Comparison of ENCODE assay signal across 18 cellular contexts in genomic region chr2:42252464-42252863, GRCh38.
DNase-seq lines count a peak whose midpoint lies in the region; ATAC-seq, FAIRE-seq and TF ChIP-seq lines count a peak whose summit lies in the region.
"Had no signal": no experiment of that assay in that cellular context is flagged by ENCODE, and none has a peak within 500 bp of the region (broad histone marks: within the 10 kb centered on the region; RNA-seq: fewer than 3 reads in every experiment).

No MANE protein-coding gene starts in this region.

- H3K4ac ChIP-seq in H9 (ENCODE audit: low read depth, low read length): no peak overlapping the region

- CTCF ChIA-PET in activated naive CD4-positive, alpha-beta T cell treated with anti-CD3 and anti-CD28 coated beads for 36 hours (lab: Charles Lee): interaction anchor here (1.0 to 1.4 kb wide), 4 partner anchors 9 to 162 kb away, joined by 3 to 4 read pairs (median 4); no protein-coding TSS in a partner anchor
- CTCF ChIA-PET in GM12878 (lab: Yijun Ruan, JAX): interaction anchor here (1.0 to 1.7 kb wide), 3 partner anchors 11 to 156 kb away, joined by 3 to 7 read pairs (median 3); no protein-coding TSS in a partner anchor

- H2BK20ac ChIP-seq in H9 (ENCODE audit: low read depth, low read length, poor library complexity, severe bottlenecking): no peak overlapping the region

- H3K9ac ChIP-seq in H9 (ENCODE audit: extremely low read depth, insufficient read length, low read length) (no peak overlapping the region), GM12878 (ENCODE audit: control insufficient read depth, insufficient read depth, low read length) (no peak overlapping the region)

- no peaks in the 10 kb centered on the region for H3K9me3 Mint-ChIP-seq in activated naive CD4-positive, alpha-beta T cell treated with anti-CD3 and anti-CD28 coated beads for 36 hours
- no peaks in the 10 kb centered on the region for H3K9me3 Mint-ChIP-seq in H9

- H4K5ac ChIP-seq in H9 (ENCODE audit: insufficient read length, low read depth, low read length): no peak overlapping the region

- no peak for TF ChIP-seq POLR2A in GM12878 (IDR thresholded peaks at IDR 0.05; ENCODE audit: low read depth, low read length)

- H4K20me1 ChIP-seq in H9 (ENCODE audit: control insufficient read depth, insufficient read depth, insufficient read length) (no peaks in the 10 kb centered on the region), GM12878 (ENCODE audit: control insufficient read depth, insufficient read depth) (no peaks in the 10 kb centered on the region)

- H3T11ph ChIP-seq in H9 (ENCODE audit: low read length): no peak overlapping the region

- no peak for FAIRE-seq in GM12878 (lab: Jason Lieb, UNC)

- SMC1A ChIA-PET in GM12878 (lab: Charles Lee; ENCODE audit: uncharacterized antibody, unreplicated experiment): interaction anchor here (0.7 to 1.5 kb wide), 4 partner anchors 12 to 192 kb away, joined by 3 read pairs; no protein-coding TSS in a partner anchor

- no CpG with 5 or more reads among the region's 3 CpGs for WGBS in H9 (ENCODE audit: extremely low coverage, insufficient read length, low lambda C conversion rate)
- 96% methylated on average over 3 of the region's 3 CpGs for WGBS in GM12878 (ENCODE audit: insufficient coverage, insufficient replicate concordance, low lambda C conversion rate, missing lambda C conversion rate)

- BruUV-seq in GM12878 (replicated peaks; lab: Mats Ljungman, UMichigan): no TSS peak

- H4K91ac ChIP-seq in H9 (ENCODE audit: insufficient read length, low read depth, low read length): no peak overlapping the region

- no peak for TF ChIP-seq CTCF in H9 (conservative IDR thresholded peaks at IDR 0.05)
- no peak for TF ChIP-seq CTCF in GM12878 (IDR thresholded peaks at IDR 0.05 in 2 of 3, conservative IDR thresholded peaks at IDR 0.05 in 1 of 3; ENCODE audit: control insufficient read depth in 2 of 3, extremely low read depth in 1 of 3, insufficient read depth in 1 of 3, low read depth in 3 of 3, low read length in 3 of 3)

- no peak overlapping the region for H3K23ac ChIP-seq in H9 (ENCODE audit: insufficient read length, low read depth, low read length)

- intact Hi-C loops in activated naive CD4-positive, alpha-beta T cell treated with anti-CD3 and anti-CD28 coated beads for 36 hours (cut with micrococcal nuclease): no loop called here
- intact Hi-C loops in GM12878 (cut with micrococcal nuclease; ENCODE audit: unreplicated experiment): no loop called here

- H3K79me1 ChIP-seq in H9 (ENCODE audit: insufficient read depth, low read depth, low read length, poor library complexity, severe bottlenecking): no peaks in the 10 kb centered on the region

- no peak overlapping the region for H3K14ac ChIP-seq in H9 (ENCODE audit: insufficient read depth, low read length)

- H2AFZ ChIP-seq in H9 (ENCODE audit: low read length) (no peak overlapping the region), GM12878 (ENCODE audit: control insufficient read depth, low read depth, low read length) (no peak overlapping the region)

- H3K4me1 Mint-ChIP-seq in activated naive CD4-positive, alpha-beta T cell treated with anti-CD3 and anti-CD28 coated beads for 36 hours (ENCODE audit: low read depth): peaks cover 60% of the 10 kb centered on the region
- peaks cover 16 to 20% of the 10 kb centered on the region in 2 experiments for H3K4me1 Mint-ChIP-seq in H9

- H3K18ac ChIP-seq in H9 (ENCODE audit: insufficient read length, low read depth, low read length): no peak overlapping the region

- peak overlapping the region; percentile 7 for H3K27ac Mint-ChIP-seq in activated naive CD4-positive, alpha-beta T cell treated with anti-CD3 and anti-CD28 coated beads for 36 hours
- peak overlapping the region in 2 of 3 experiments; percentile 12; a peak in 1 of 7 replicates for H3K27ac Mint-ChIP-seq in H9
- H3K27ac Mint-ChIP-seq: progenitor cell of endocrine pancreas had no signal

- H2BK12ac ChIP-seq in H9 (ENCODE audit: insufficient read length, low read depth, low read length): no peak overlapping the region

- no peak overlapping the region for H2AK5ac ChIP-seq in H9 (ENCODE audit: insufficient read length, low read length)

- ATAC-seq in GM12878 (no peak), HG03439 (IDR thresholded peaks at IDR 0.05; ENCODE audit: unreplicated experiment) (no peak), GM21447 (IDR thresholded peaks at IDR 0.05; ENCODE audit: unreplicated experiment) (no peak)
- ATAC-seq: HCT116 had no signal

- DNase-seq in activated naive CD4-positive, alpha-beta T cell treated with anti-CD3 and anti-CD28 coated beads for 36 hours: no peak
- DNase-seq in activated naive CD4-positive, alpha-beta T cell treated with anti-CD3 and anti-CD28 coated beads, Interleukin-2, amount 50 U/mL, for 16 hours: no peak
- DNase-seq in H9 (no peak), GM12878 (ENCODE audit: low read depth, low spot score) (no peak), EL (no peak)
- peak; percentile 13 for DNase-seq in stimulated activated CD8-positive, alpha-beta memory T cell treated with anti-CD3 and anti-CD28 coated beads, Interleukin-7, amount 100 ng/mL, for 4 hours (ENCODE audit: low read depth in 2 of 2)
- DNase-seq: colonic mucosa, NCI-H1417, NCI-H2227 treated with DMSO at 0.1 percent for 48 hours, SW 1271, thyroid gland had no signal

- H3K27ac ChIP-seq in H9 (ENCODE audit: insufficient read length, low read depth, low read length) (no peak overlapping the region), GM12878 (ENCODE audit: control insufficient read depth, insufficient read depth) (no peak overlapping the region)
- H3K27ac ChIP-seq: ascending aorta, colonic mucosa, epithelial cell of prostate, RWPE1, thyroid gland had no signal

- H3K27me3 Mint-ChIP-seq in activated naive CD4-positive, alpha-beta T cell treated with anti-CD3 and anti-CD28 coated beads for 36 hours (ENCODE audit: low read depth): no peaks in the 10 kb centered on the region
- no peaks in the 10 kb centered on the region for H3K27me3 Mint-ChIP-seq in H9 (ENCODE audit: low read depth)
- H3K27me3 Mint-ChIP-seq: progenitor cell of endocrine pancreas had no signal

- no peak overlapping the region for H2BK120ac ChIP-seq in H9 (ENCODE audit: low read depth, low read length, poor library complexity, severe bottlenecking)

- POLR2A ChIA-PET in GM12878 (lab: Charles Lee): interaction anchor here (0.7 kb wide), 1 partner anchor 443 kb away, joined by 5 read pairs; no protein-coding TSS in a partner anchor

- H3K27me3 ChIP-seq in H9 (ENCODE audit: insufficient read depth, low read length): no peaks in the 10 kb centered on the region
- no peaks in the 10 kb centered on the region for H3K27me3 ChIP-seq in GM12878 (replicated peaks in 1 of 2; ENCODE audit: control insufficient read depth in 2 of 2, insufficient read depth in 2 of 2, low read length in 1 of 2)
- H3K27me3 ChIP-seq: ascending aorta, colonic mucosa, thyroid gland had no signal

- no peak overlapping the region for H3K4me3 Mint-ChIP-seq in activated naive CD4-positive, alpha-beta T cell treated with anti-CD3 and anti-CD28 coated beads for 36 hours
- H3K4me3 Mint-ChIP-seq in H9: no peak overlapping the region

- H2BK5ac ChIP-seq in H9 (ENCODE audit: insufficient read length, low read length): no peak overlapping the region

- H3K79me2 ChIP-seq in H9 (ENCODE audit: insufficient read depth, low read length): no peaks in the 10 kb centered on the region
- H3K79me2 ChIP-seq in GM12878 (ENCODE audit: control insufficient read depth, insufficient read depth, low read length): no peaks in the 10 kb centered on the region; the same call in 1 of the 2 replicates

- H3K9me3 ChIP-seq in H9 (ENCODE audit: control insufficient read depth, low read depth, low read length): no peaks in the 10 kb centered on the region
- H3K9me3 ChIP-seq in GM12878 (replicated peaks; ENCODE audit: control insufficient read depth, insufficient read depth, low read length): peaks cover 3% of the 10 kb centered on the region; the same call in 2 of the 3 replicates
- H3K9me3 ChIP-seq: ascending aorta, colonic mucosa, thyroid gland had no signal

- no peak overlapping the region for H3K4me3 ChIP-seq in GM12878
- H3K4me3 ChIP-seq: ascending aorta, colonic mucosa, thyroid gland had no signal

- H3K36me3 Mint-ChIP-seq in activated naive CD4-positive, alpha-beta T cell treated with anti-CD3 and anti-CD28 coated beads for 36 hours (ENCODE audit: low read depth): peaks cover 18% of the 10 kb centered on the region
- H3K36me3 Mint-ChIP-seq in H9 (ENCODE audit: insufficient read depth in 1 of 3, low read depth in 3 of 3): peaks cover 3 to 21% (median 10%) of the 10 kb centered on the region in 3 experiments; a peak in 5 of 7 replicates

- H3K36me3 ChIP-seq in GM12878 (ENCODE audit: control insufficient read depth in 2 of 2, insufficient read depth in 2 of 2, low read length in 1 of 2): peaks cover 2% of the 10 kb centered on the region in 2 experiments; a peak in 3 of 4 replicates
- H3K36me3 ChIP-seq: ascending aorta, colonic mucosa, thyroid gland had no signal

- RAD21 ChIA-PET in GM12878 (lab: Charles Lee; ENCODE audit: unreplicated experiment): interaction anchor here (1.1 kb wide), 1 partner anchor 156 kb away, joined by 6 read pairs; no protein-coding TSS in a partner anchor

- no peaks in the 10 kb centered on the region for H3K4me1 ChIP-seq in H9 (ENCODE audit: insufficient read depth, low read length)
- H3K4me1 ChIP-seq in GM12878 (ENCODE audit: control insufficient read depth, insufficient read depth, low read length): peaks cover 12% of the 10 kb centered on the region; the same call in 1 of the 2 replicates
- H3K4me1 ChIP-seq: ascending aorta had no signal

- no peak overlapping the region for H3K4me2 ChIP-seq in H9 (ENCODE audit: insufficient read depth, insufficient read length, low read length)
- H3K4me2 ChIP-seq in GM12878 (ENCODE audit: control insufficient read depth, insufficient read depth): no peak overlapping the region

- TF ChIP-seq RAD21 in GM12878 (IDR thresholded peaks at IDR 0.05; ENCODE audit: insufficient read depth, low read depth, low read length): 0 out of 2 replicates have a peak, but pooled peaks have one; percentile 7

- no peak overlapping the region for H4K8ac ChIP-seq in H9 (replicated peaks; ENCODE audit: insufficient read length, low read depth, low read length)

- H2BK15ac ChIP-seq in H9 (ENCODE audit: low read depth, low read length): no peak overlapping the region

- no peak overlapping the region for H3K56ac ChIP-seq in H9 (ENCODE audit: insufficient read length, low read depth, low read length)

- in situ Hi-C loops in GM12878 (cut with MboI): no loop called here

- TF ChIP-seq EP300 in GM12878 (IDR thresholded peaks at IDR 0.05; ENCODE audit: borderline replicate concordance in 1 of 2, control insufficient read depth in 1 of 2, low read depth in 2 of 2, low read length in 2 of 2): no peak

- H3K23me2 ChIP-seq in H9 (ENCODE audit: insufficient read length, low read depth, low read length, poor library complexity, severe bottlenecking): no peaks in the 10 kb centered on the region

TF ChIP-seq in GM12878, 131 proteins besides CTCF, POLR2A, EP300 and RAD21 (continues in another document):
- TF ChIP-seq SMARCA5 (IDR thresholded peaks at IDR 0.05) (no peak), CHD1 (IDR thresholded peaks at IDR 0.05; ENCODE audit: low read depth, low read length) (no peak), RUNX3 (IDR thresholded peaks at IDR 0.05; ENCODE audit: low read length) (peak; percentile 89), FOXK2 (IDR thresholded peaks at IDR 0.05) (0 out of 2 replicates have a peak, but pooled peaks have one; percentile 22), ZSCAN29 (IDR thresholded peaks at IDR 0.05) (no peak)

Comparison
In these comparisons a context has a peak if more than half of its experiments do, and no peak if none do; other contexts are left out.
1. DNase-seq: peak in stimulated activated CD8-positive, alpha-beta memory T cell treated with anti-CD3 and anti-CD28 coated beads, Interleukin-7, amount 100 ng/mL, for 4 hours (2 of 2); none in activated naive CD4-positive, alpha-beta T cell treated with anti-CD3 and anti-CD28 coated beads for 36 hours (single experiment), activated naive CD4-positive, alpha-beta T cell treated with anti-CD3 and anti-CD28 coated beads, Interleukin-2, amount 50 U/mL, for 16 hours (single experiment), H9 (single experiment), GM12878 (single experiment) and EL (single experiment).